ENCODE assay signal across 10 cellular contexts in the genomic region with DNA sequence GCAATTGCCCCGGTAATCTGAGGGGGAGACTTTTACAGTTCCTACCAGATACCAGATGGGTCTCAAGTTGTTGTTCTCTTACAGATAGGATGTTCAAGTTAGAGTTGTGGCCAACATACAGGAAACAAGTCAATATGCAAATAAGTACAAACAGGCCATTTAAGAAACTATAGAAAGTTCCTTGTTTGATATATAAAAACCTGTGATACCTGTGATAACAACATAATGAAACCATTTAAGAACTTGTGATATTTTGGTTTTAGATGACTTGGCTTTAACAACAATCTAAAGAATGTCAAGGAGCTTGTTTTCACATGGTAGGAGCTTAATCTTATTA. TPM values are rescaled to one million over a fixed set of nuclear protein-coding genes. Genes with fewer than 3 reads are reported as not detected.
A peak's percentile ranks its signal among the peaks of the same experiment; 100 is the strongest.
DNase-seq lines count a peak whose midpoint lies in the region; ATAC-seq and TF ChIP-seq lines count a peak whose summit lies in the region.
"Had no signal": no experiment of that assay in that cellular context is flagged by ENCODE, and none has a peak within 500 bp of the region (broad histone marks: within the 10 kb centered on the region; RNA-seq: fewer than 3 reads in every experiment).

No MANE protein-coding gene starts in this region.

- H3K27ac ChIP-seq in trophoblast cell (ENCODE audit: low read depth, low read length) (peak overlapping the region; percentile 17), mesendoderm (ENCODE audit: low read depth, low read length) (no peak overlapping the region), breast epithelium (peak overlapping the region in 1 of 2 donors; percentile 21)

- POLR2A ChIA-PET in activated CD4-positive, alpha-beta memory T cell treated with anti-CD3 and anti-CD28 coated beads for 36 hours (lab: Charles Lee) = interaction anchor here (0.8 to 0.9 kb wide), 2 partner anchors 12 to 16 kb away, joined by 3 read pairs; no protein-coding TSS in a partner anchor

- no peak overlapping the region for H3K14ac ChIP-seq in trophoblast cell (ENCODE audit: low read length)

- no peaks in the 10 kb centered on the region for H3K9me3 Mint-ChIP-seq in activated CD4-positive, alpha-beta memory T cell treated with anti-CD3 and anti-CD28 coated beads for 36 hours

- H3K36me3 ChIP-seq in trophoblast cell (ENCODE audit: control insufficient read depth in 1 of 2, insufficient read depth in 2 of 2, low read length in 2 of 2) (peaks cover 2 to 5% of the 10 kb centered on the region in 2 experiments), mesendoderm (ENCODE audit: control insufficient read depth, insufficient read depth, low read length) (no peaks in the 10 kb centered on the region), breast epithelium (no peaks in the 10 kb centered on the region)

- no peak for DNase-seq in activated CD4-positive, alpha-beta memory T cell treated with anti-CD3 and anti-CD28 coated beads for 36 hours
- no peak for DNase-seq in trophoblast cell
- no peak for DNase-seq in hippocampal formation (lab: John Stamatoyannopoulos, UW)
- no peak for DNase-seq in NK-92 treated with Interleukin-12 subunit alpha and Interleukin-12 subunit beta, amount 100 ng/mL, for 24 hours (lab: John Stamatoyannopoulos, UW)
- DNase-seq in mesendoderm = no peak
- no peak for DNase-seq in breast epithelium (ENCODE audit: low spot score in 2 of 2)
- DNase-seq: activated CD4-positive, alpha-beta T cell treated with anti-CD3 and anti-CD28 coated beads, Interleukin-2, amount 50 U/mL, for 4 hours had no signal

- H3K79me1 ChIP-seq in trophoblast cell (ENCODE audit: low read length) = peaks cover 3% of the 10 kb centered on the region
- peaks cover 7% of the 10 kb centered on the region for H3K79me1 ChIP-seq in mesendoderm (ENCODE audit: low read length)

- H4K8ac ChIP-seq in trophoblast cell (ENCODE audit: low read depth, low read length) = no peak overlapping the region
- no peak overlapping the region for H4K8ac ChIP-seq in mesendoderm (ENCODE audit: low read depth, low read length)

- no peak overlapping the region for H3K4ac ChIP-seq in trophoblast cell (ENCODE audit: low read depth, low read length)
- no peak overlapping the region for H3K4ac ChIP-seq in mesendoderm (ENCODE audit: low read depth, low read length)

- no peak overlapping the region for H2BK12ac ChIP-seq in trophoblast cell (ENCODE audit: low read length)

- H3K9me3 ChIP-seq in trophoblast cell (ENCODE audit: insufficient read depth, low read depth, low read length) (no peaks in the 10 kb centered on the region), breast epithelium (no peaks in the 10 kb centered on the region)

- no peak overlapping the region for H2AFZ ChIP-seq in trophoblast cell (ENCODE audit: insufficient read depth, low read length, poor library complexity)

- H3K27me3 ChIP-seq in trophoblast cell (ENCODE audit: insufficient read depth, low read length) = no peaks in the 10 kb centered on the region
- no peaks in the 10 kb centered on the region for H3K27me3 ChIP-seq in mesendoderm (ENCODE audit: insufficient read depth, low read length, poor library complexity)
- H3K27me3 ChIP-seq in breast epithelium = no peaks in the 10 kb centered on the region

- WGBS in trophoblast cell (ENCODE audit: extremely low coverage, insufficient coverage, insufficient read length) = no CpG with 5 or more reads among the region's 1 CpG
- no CpG with 5 or more reads among the region's 1 CpG for WGBS in mesendoderm (ENCODE audit: extremely low coverage, insufficient coverage, low lambda C conversion rate)

- H3K79me2 ChIP-seq in trophoblast cell (ENCODE audit: control insufficient read depth, insufficient read depth, low read length, poor library complexity) = no peaks in the 10 kb centered on the region
- peaks cover 2% of the 10 kb centered on the region for H3K79me2 ChIP-seq in mesendoderm (ENCODE audit: control insufficient read depth, insufficient read depth, low read length)

- no peak overlapping the region for H4K12ac ChIP-seq in trophoblast cell (ENCODE audit: low read depth, low read length)

- H3K4me1 ChIP-seq in trophoblast cell (ENCODE audit: control insufficient read depth in 1 of 2, insufficient read depth in 2 of 2, low read length in 2 of 2) = peaks cover 0 to 5% of the 10 kb centered on the region in 2 experiments
- H3K4me1 ChIP-seq in mesendoderm (ENCODE audit: control insufficient read depth, low read depth, low read length) = peaks cover 12% of the 10 kb centered on the region
- H3K4me1 ChIP-seq in breast epithelium = no peaks in the 10 kb centered on the region

- H3K27ac Mint-ChIP-seq in activated CD4-positive, alpha-beta memory T cell treated with anti-CD3 and anti-CD28 coated beads for 36 hours = peak overlapping the region; percentile 87

- H2BK15ac ChIP-seq in mesendoderm (replicated peaks; ENCODE audit: low read depth) = no peak overlapping the region

- no peaks in the 10 kb centered on the region for H3K27me3 Mint-ChIP-seq in activated CD4-positive, alpha-beta memory T cell treated with anti-CD3 and anti-CD28 coated beads for 36 hours

- H4K5ac ChIP-seq in mesendoderm (ENCODE audit: low read length) = no peak overlapping the region

- ATAC-seq in GM18867 (IDR thresholded peaks at IDR 0.05; ENCODE audit: unreplicated experiment) (peak; percentile 75), HG02759 (IDR thresholded peaks at IDR 0.05; ENCODE audit: unreplicated experiment) (peak; percentile 61)

- no peak overlapping the region for H3K4me2 ChIP-seq in trophoblast cell (ENCODE audit: low read length)
- H3K4me2 ChIP-seq in mesendoderm (ENCODE audit: low read length) = no peak overlapping the region

- no peak overlapping the region for H3K4me3 ChIP-seq in trophoblast cell (ENCODE audit: low read depth, low read length)
- no peak overlapping the region for H3K4me3 ChIP-seq in mesendoderm (ENCODE audit: low read length)
- H3K4me3 ChIP-seq in breast epithelium = no peak overlapping the region
- H3K4me3 ChIP-seq: lung had no signal

- H3K9ac ChIP-seq in trophoblast cell (ENCODE audit: low read length) (no peak overlapping the region), mesendoderm (ENCODE audit: low read length) (no peak overlapping the region)

- CTCF ChIA-PET in activated CD4-positive, alpha-beta memory T cell treated with anti-CD3 and anti-CD28 coated beads for 36 hours (lab: Charles Lee) = interaction anchor here (1.0 to 1.2 kb wide), 2 partner anchors 37 to 57 kb away, joined by 3 read pairs; no protein-coding TSS in a partner anchor

- H4K91ac ChIP-seq in trophoblast cell (ENCODE audit: low read depth, low read length) = no peak overlapping the region

- H2AK5ac ChIP-seq in trophoblast cell (ENCODE audit: low read length) (no peak overlapping the region), mesendoderm (ENCODE audit: low read length) (no peak overlapping the region)

- H3K18ac ChIP-seq in trophoblast cell (ENCODE audit: low read length) = no peak overlapping the region
- H3K18ac ChIP-seq in mesendoderm (ENCODE audit: low read length) = no peak overlapping the region

- no peak overlapping the region for H3K56ac ChIP-seq in mesendoderm (ENCODE audit: low read length)

- no peak for TF ChIP-seq POLR2A in breast epithelium (IDR thresholded peaks at IDR 0.05)

- intact Hi-C loops in activated CD4-positive, alpha-beta memory T cell treated with anti-CD3 and anti-CD28 coated beads for 36 hours (cut with micrococcal nuclease) = loop anchor here (2.0 kb wide), 1 partner anchor 59 kb away; no protein-coding TSS in a partner anchor
- intact Hi-C loops in breast epithelium (cut with DNase I; ENCODE audit: low total_unique reads) = no loop called here

- TF ChIP-seq CTCF in breast epithelium (IDR thresholded peaks at IDR 0.05) = no peak

- peaks cover 77% of the 10 kb centered on the region for H3K4me1 Mint-ChIP-seq in activated CD4-positive, alpha-beta memory T cell treated with anti-CD3 and anti-CD28 coated beads for 36 hours (ENCODE audit: low read depth)

- H2BK5ac ChIP-seq in trophoblast cell (ENCODE audit: low read depth, low read length, poor library complexity) (no peak overlapping the region), mesendoderm (ENCODE audit: low read length) (no peak overlapping the region)

- H3K23ac ChIP-seq in trophoblast cell (ENCODE audit: low read length) = no peak overlapping the region
- no peak overlapping the region for H3K23ac ChIP-seq in mesendoderm (ENCODE audit: low read length)

- H3K4me3 Mint-ChIP-seq in activated CD4-positive, alpha-beta memory T cell treated with anti-CD3 and anti-CD28 coated beads for 36 hours = no peak overlapping the region

- no peak overlapping the region for H2BK120ac ChIP-seq in trophoblast cell (ENCODE audit: insufficient read depth, low read length, poor library complexity)
- H2BK120ac ChIP-seq in mesendoderm (ENCODE audit: low read depth, low read length) = no peak overlapping the region

- H3K36me3 Mint-ChIP-seq in activated CD4-positive, alpha-beta memory T cell treated with anti-CD3 and anti-CD28 coated beads for 36 hours = peaks cover 12% of the 10 kb centered on the region

RNA-seq across cellular contexts. Expression of gene CDR2, which starts 16.8 kb away (rescaled TPM):
- total RNA-seq in activated CD4-positive, alpha-beta memory T cell treated with anti-CD3 and anti-CD28 coated beads for 36 hours = 10 to 100 TPM; 44.0 to 44.4 TPM
- 28.9 and 29.8 TPM in 2 replicates for polyA plus RNA-seq in trophoblast cell (2013)
- polyA plus RNA-seq in mesendoderm (2013, experiment 1 of 2) = 20.0 TPM
- 20.5 TPM for polyA plus RNA-seq in mesendoderm (2013, experiment 2 of 2)
- total RNA-seq in breast epithelium = 10 to 100 TPM; 20.2 to 37.5 (median 26.9) TPM
